13 cellular contexts compared by ENCODE assay signal in genomic region chr22:39954584-39955055, GRCh38. TPM values are rescaled to one million over a fixed set of nuclear protein-coding genes. Genes with fewer than 3 reads are reported as not detected.
DNase-seq lines count a peak whose midpoint lies in the region; ATAC-seq, FAIRE-seq and TF ChIP-seq lines count a peak whose summit lies in the region.
"Had no signal": no experiment of that assay in that cellular context is flagged by ENCODE, and none has a peak within 500 bp of the region (broad histone marks: within the 10 kb centered on the region; RNA-seq: fewer than 3 reads in every experiment).

No MANE protein-coding gene starts in this region.

- peaks cover 88% of the 10 kb centered on the region for H3K4me1 Mint-ChIP-seq in activated CD8-positive, alpha-beta T cell treated with anti-CD3 and anti-CD28 coated beads for 36 hours (ENCODE audit: low read depth)
- peaks cover 70% of the 10 kb centered on the region for H3K4me1 Mint-ChIP-seq in T-helper 17 cell

- H3K9me3 ChIP-seq in T-helper 17 cell (ENCODE audit: control insufficient read depth, low read length, poor library complexity, severe bottlenecking) = no peaks in the 10 kb centered on the region
- H3K9me3 ChIP-seq: colonic mucosa had no signal

- peaks cover 88% of the 10 kb centered on the region for H3K36me3 Mint-ChIP-seq in activated CD8-positive, alpha-beta T cell treated with anti-CD3 and anti-CD28 coated beads for 36 hours (ENCODE audit: low read depth)
- peaks cover 27% of the 10 kb centered on the region for H3K36me3 Mint-ChIP-seq in T-helper 17 cell (ENCODE audit: low read depth)

- CTCF ChIA-PET in activated CD8-positive, alpha-beta T cell treated with anti-CD3 and anti-CD28 coated beads for 36 hours (lab: Charles Lee) = no interaction called here

- no peak for DNase-seq in Right ventricle myocardium superior
- no peak for DNase-seq in cardiac septum (ENCODE audit: low spot score)
- peak; percentile 64 for DNase-seq in activated CD8-positive, alpha-beta T cell treated with anti-CD3 and anti-CD28 coated beads for 36 hours
- peak; percentile 73 for DNase-seq in fibroblast of the aortic adventitia (ENCODE audit: low read depth)
- peak; percentile 41 for DNase-seq in stromal cell of bone marrow (ENCODE audit: low read depth)
- no peak for DNase-seq in T-helper 17 cell
- DNase-seq in HTR-8/SVneo (ENCODE audit: insufficient read length, low spot score) = no peak
- DNase-seq: activated CD4-positive, alpha-beta T cell treated with anti-CD3 and anti-CD28 coated beads, Interleukin-2, amount 50 U/mL, for 4 hours; COR-L47; NCI-H2107; occipital lobe had no signal

- FAIRE-seq in HTR-8/SVneo (lab: Jason Lieb, UNC) = no peak

- intact Hi-C loops in Right ventricle myocardium superior (cut with DNase I) (no loop called here), cardiac septum (cut with DNase I) (no loop called here)
- intact Hi-C loops in activated CD8-positive, alpha-beta T cell treated with anti-CD3 and anti-CD28 coated beads for 36 hours (cut with micrococcal nuclease) = no loop called here

- POLR2A ChIA-PET in activated CD8-positive, alpha-beta T cell treated with anti-CD3 and anti-CD28 coated beads for 36 hours (lab: Charles Lee) = interaction anchor here (1.2 to 2.9 kb wide), 2 partner anchors 17 to 19 kb away, joined by 3 to 10 read pairs; no protein-coding TSS in a partner anchor

- H3K27me3 Mint-ChIP-seq in activated CD8-positive, alpha-beta T cell treated with anti-CD3 and anti-CD28 coated beads for 36 hours = no peaks in the 10 kb centered on the region
- H3K27me3 Mint-ChIP-seq in T-helper 17 cell = no peaks in the 10 kb centered on the region

- peak overlapping the region; percentile 58 for H3K27ac Mint-ChIP-seq in activated CD8-positive, alpha-beta T cell treated with anti-CD3 and anti-CD28 coated beads for 36 hours
- no peak overlapping the region for H3K27ac Mint-ChIP-seq in T-helper 17 cell

- no peak for TF ChIP-seq CTCF in activated CD8-positive, alpha-beta T cell treated with anti-CD3 and anti-CD28 coated beads for 36 hours (IDR thresholded peaks at IDR 0.05)
- no peak for TF ChIP-seq CTCF in fibroblast of the aortic adventitia (IDR thresholded peaks at IDR 0.05; ENCODE audit: insufficient read depth, low read length)

- ATAC-seq in Right ventricle myocardium superior (ENCODE audit: poor library complexity) = peak; percentile 43
- peak; percentile 32 for ATAC-seq in activated CD8-positive, alpha-beta T cell treated with anti-CD3 and anti-CD28 coated beads for 36 hours
- no peak for ATAC-seq in GM21619 (IDR thresholded peaks at IDR 0.05; ENCODE audit: unreplicated experiment)
- no peak for ATAC-seq in T-helper 17 cell

- H3K9me3 Mint-ChIP-seq in activated CD8-positive, alpha-beta T cell treated with anti-CD3 and anti-CD28 coated beads for 36 hours = peaks cover 5% of the 10 kb centered on the region

- no peak overlapping the region for H3K4me3 Mint-ChIP-seq in activated CD8-positive, alpha-beta T cell treated with anti-CD3 and anti-CD28 coated beads for 36 hours
- H3K4me3 Mint-ChIP-seq in T-helper 17 cell = no peak overlapping the region

- H3K4me3 ChIP-seq in fibroblast of the aortic adventitia (ENCODE audit: low read depth, low read length) = no peak overlapping the region
- H3K4me3 ChIP-seq: colonic mucosa had no signal

RNA-seq across cellular contexts. Expression of gene TMA7B, which starts 5.6 kb away (rescaled TPM):
- total RNA-seq in Right ventricle myocardium superior (not detected), cardiac septum (not detected), fibroblast of the aortic adventitia (ENCODE audit: low replicate concordance) (not detected in 2 replicates), T-helper 17 cell (10 to 100 TPM in 1 of 2 donors, 1 to 10 TPM in 1; 7.2 to 22.5 TPM)
- total RNA-seq in activated CD8-positive, alpha-beta T cell treated with anti-CD3 and anti-CD28 coated beads for 36 hours = 1 to 10 TPM; 2.2 to 2.3 TPM
- total RNA-seq: occipital lobe had no signal

RNA-seq across cellular contexts. Expression of gene FAM83F, which starts 40.1 kb away (rescaled TPM):
- total RNA-seq in Right ventricle myocardium superior (4.9 TPM), cardiac septum (2.3 TPM), fibroblast of the aortic adventitia (ENCODE audit: low replicate concordance) (not detected in 2 replicates), T-helper 17 cell (1 to 10 TPM; 1.6 to 2.1 TPM)
- 1 to 10 TPM; 1.5 to 2.0 TPM for total RNA-seq in activated CD8-positive, alpha-beta T cell treated with anti-CD3 and anti-CD28 coated beads for 36 hours

RNA-seq across cellular contexts. Expression of gene GRAP2, which starts 53.7 kb away (rescaled TPM):
- total RNA-seq in Right ventricle myocardium superior (1.6 TPM), cardiac septum (1.2 TPM), fibroblast of the aortic adventitia (ENCODE audit: low replicate concordance) (not detected in 2 replicates), T-helper 17 cell (100 to 1,000 TPM; 113 to 195 TPM)
- total RNA-seq in activated CD8-positive, alpha-beta T cell treated with anti-CD3 and anti-CD28 coated beads for 36 hours = 10 to 100 TPM; 83.2 to 86.8 TPM

Comparison
In these comparisons a context has a peak if more than half of its experiments do, and no peak if none do; other contexts are left out.
1. ATAC-seq: peak in Right ventricle myocardium superior (single experiment) and activated CD8-positive, alpha-beta T cell treated with anti-CD3 and anti-CD28 coated beads for 36 hours (single experiment); none in GM21619 (single experiment) and T-helper 17 cell (single experiment).
2. DNase-seq: peak in activated CD8-positive, alpha-beta T cell treated with anti-CD3 and anti-CD28 coated beads for 36 hours (single experiment), fibroblast of the aortic adventitia (single experiment) and stromal cell of bone marrow (single experiment); none in Right ventricle myocardium superior (single experiment), cardiac septum (single experiment), T-helper 17 cell (0 of 3) and HTR-8/SVneo (single experiment).
3. RNA of gene GRAP2, which starts 53.7 kb away (total RNA-seq): 113 to 195 TPM in T-helper 17 cell and 83.2 to 86.8 TPM in activated CD8-positive, alpha-beta T cell treated with anti-CD3 and anti-CD28 coated beads for 36 hours; 1.6 TPM in Right ventricle myocardium superior (single experiment), 1.2 TPM in cardiac septum (single experiment) and not detected in fibroblast of the aortic adventitia; every median in the first group is over 10 times any median in the second.